In the genomic region with DNA sequence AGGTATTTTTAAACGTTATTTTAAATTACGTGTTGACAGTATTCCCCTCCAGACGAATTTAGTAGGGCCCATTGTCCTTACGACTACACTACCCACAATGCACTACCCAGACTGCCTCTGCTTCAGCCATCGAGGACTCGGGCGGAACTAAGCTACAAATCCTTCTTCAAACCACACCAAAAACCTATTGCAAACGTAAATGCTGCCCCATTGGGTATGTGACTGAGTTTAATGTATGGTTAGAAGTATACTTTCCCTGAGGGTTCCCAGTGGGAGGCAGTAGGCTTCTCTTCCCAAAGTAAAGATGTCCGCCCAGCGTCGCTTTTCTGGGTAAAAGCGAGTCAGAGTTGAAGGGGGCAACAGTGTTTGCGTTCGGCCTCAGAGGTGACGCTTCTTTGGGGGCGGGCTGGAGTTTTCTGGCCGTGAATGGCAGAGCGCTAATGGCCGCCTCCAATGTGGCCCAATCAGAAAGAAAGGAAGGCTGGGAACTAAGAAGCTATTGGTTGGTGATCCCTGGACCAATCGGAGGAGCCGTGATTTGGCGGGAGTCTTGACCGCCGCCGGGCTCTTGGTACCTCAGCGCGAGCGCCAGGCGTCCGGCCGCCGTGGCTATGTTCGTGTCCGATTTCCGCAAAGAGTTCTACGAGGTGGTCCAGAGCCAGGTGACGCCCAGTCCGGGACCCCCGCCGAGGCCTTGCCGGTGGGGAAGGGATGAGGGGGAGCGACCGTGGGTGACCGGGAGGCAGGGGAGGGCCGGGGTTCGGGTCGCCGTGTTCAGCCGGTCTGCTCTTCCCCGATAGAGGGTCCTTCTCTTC, we compare ENCODE assay signal across 8 cellular contexts. TPM values are rescaled to one million over a fixed set of nuclear protein-coding genes. Genes with fewer than 3 reads are reported as not detected.
DNase-seq lines count a peak whose midpoint lies in the region; ATAC-seq and TF ChIP-seq lines count a peak whose summit lies in the region.

CDC45 (plus strand) TSS at position 563 of the 815 bp plus-strand sequence; CDS start at position 612, 49 bp downstream.

- H3K4me3 ChIP-seq in BJ (ENCODE audit: low read depth, low read length) (peak within 1 kb of the TSS; percentile 89), colonic mucosa (peak within 1 kb of the TSS; percentile 81)

- ATAC-seq in GM19324 (IDR thresholded peaks at IDR 0.05; ENCODE audit: low FRiP score, unreplicated experiment): peak; percentile 90
- peak; percentile 51 for ATAC-seq in HG03469 (IDR thresholded peaks at IDR 0.05; ENCODE audit: unreplicated experiment)

- peak within 1 kb of the TSS; percentile 100 for H3K4me3 Mint-ChIP-seq in activated CD4-positive, alpha-beta T cell treated with anti-CD3 and anti-CD28 coated beads, Interleukin-2, amount 10 ng/mL, durations not matched to agents 24 days and 14 days

- TF ChIP-seq CTCF in BJ (IDR thresholded peaks at IDR 0.05; ENCODE audit: insufficient read depth, low read depth, low read length) (no peak), colonic mucosa (IDR thresholded peaks at IDR 0.05) (no peak)

- CTCF ChIA-PET in BJ (lab: Yijun Ruan, JAX): interaction anchor here (0.8 to 1.2 kb wide), 3 partner anchors 14 to 334 kb away, joined by 3 read pairs; no protein-coding TSS in a partner anchor

- H3K36me3 ChIP-seq in BJ (ENCODE audit: control insufficient read depth, insufficient read depth, low read length) (peaks cover 2% of the 10 kb centered on the region), colonic mucosa (no peaks in the 10 kb centered on the region)

- H3K27me3 Mint-ChIP-seq in activated CD4-positive, alpha-beta T cell treated with anti-CD3 and anti-CD28 coated beads, Interleukin-2, amount 10 ng/mL, durations not matched to agents 24 days and 14 days: no peaks in the 10 kb centered on the region

- peaks cover 35% of the 10 kb centered on the region for H3K36me3 Mint-ChIP-seq in activated CD4-positive, alpha-beta T cell treated with anti-CD3 and anti-CD28 coated beads, Interleukin-2, amount 10 ng/mL, durations not matched to agents 24 days and 14 days (ENCODE audit: low read depth)

- H3K4me1 ChIP-seq in colonic mucosa: peaks cover 11% of the 10 kb centered on the region

- DNase-seq in BJ (ENCODE audit: low read depth) (peak; percentile 97), NCI-H526 treated with DMSO at 0.1 percent for 48 hours (lab: John Stamatoyannopoulos, UW) (peak; percentile 94), colonic mucosa (peak; percentile 96), kidney tubule cell (ENCODE audit: low spot score) (peak; percentile 98)
- peak; percentile 98 for DNase-seq in activated CD4-positive, alpha-beta T cell treated with anti-CD3 and anti-CD28 coated beads, Interleukin-2, amount 10 ng/mL, durations not matched to agents 24 days and 14 days
- peak; percentile 84 to 90 (median 88) for DNase-seq in stimulated activated CD4-positive, alpha-beta T cell treated with anti-CD3 and anti-CD28 coated beads, Interleukin-1b, Interleukin-23, amount 100 ng/mL, for 24 hours (ENCODE audit: low read depth in 4 of 4, low spot score in 1 of 4)

- H3K9me3 Mint-ChIP-seq in activated CD4-positive, alpha-beta T cell treated with anti-CD3 and anti-CD28 coated beads, Interleukin-2, amount 10 ng/mL, durations not matched to agents 24 days and 14 days: no peaks in the 10 kb centered on the region

- peaks cover 37% of the 10 kb centered on the region for H3K4me1 Mint-ChIP-seq in activated CD4-positive, alpha-beta T cell treated with anti-CD3 and anti-CD28 coated beads, Interleukin-2, amount 10 ng/mL, durations not matched to agents 24 days and 14 days

- peak within 1 kb of the TSS; percentile 91 for H3K27ac ChIP-seq in colonic mucosa

- H3K27me3 ChIP-seq in BJ (ENCODE audit: control insufficient read depth, insufficient read depth, low read length): no peaks in the 10 kb centered on the region
- H3K27me3 ChIP-seq in colonic mucosa: no peaks in the 10 kb centered on the region

- intact Hi-C loops in activated CD4-positive, alpha-beta T cell treated with anti-CD3 and anti-CD28 coated beads, Interleukin-2, amount 10 ng/mL, durations not matched to agents 24 days and 14 days (cut with micrococcal nuclease): loop anchor here (1.0 to 5.0 kb wide), 5 partner anchors 32 to 357 kb away; partner anchors contain the start of genes C22orf39, DGCR2, MRPL40 and SLC25A1
- intact Hi-C loops in colonic mucosa (cut with DNase I): loop anchor here (10.0 kb wide), 1 partner anchor 295 kb away; no protein-coding TSS in a partner anchor

- POLR2A ChIA-PET in BJ (lab: Charles Lee): interaction anchor here (0.9 kb wide), 1 partner anchor 11 kb away, joined by 4 read pairs; no protein-coding TSS in a partner anchor

- no peaks in the 10 kb centered on the region for H3K9me3 ChIP-seq in colonic mucosa

- peak within 1 kb of the TSS; percentile 80 to 93 for H3K9ac ChIP-seq in colonic mucosa (ENCODE audit: low read depth in 2 of 2, low read length in 2 of 2)

- H3K27ac Mint-ChIP-seq in activated CD4-positive, alpha-beta T cell treated with anti-CD3 and anti-CD28 coated beads, Interleukin-2, amount 10 ng/mL, durations not matched to agents 24 days and 14 days: peak within 1 kb of the TSS; percentile 98

RNA-seq across cellular contexts. Expression of gene CDC45, which starts in this region (rescaled TPM):
- polyA plus RNA-seq in BJ (2011; rRNA removed): 12.9 and 13.8 TPM in 2 replicates
- 8.1 and 12.1 TPM in 2 replicates for polyA minus RNA-seq in BJ (2011; rRNA and poly(A)+ RNA removed)
- total RNA-seq in activated CD4-positive, alpha-beta T cell treated with anti-CD3 and anti-CD28 coated beads, Interleukin-2, amount 10 ng/mL, durations not matched to agents 24 days and 14 days: 121 and 123 TPM in 2 replicates
- total RNA-seq in colonic mucosa: 10 to 100 TPM in 1 of 2 donors, 1 to 10 TPM in 1; 5.1 to 35.9 TPM

Comparison
In these comparisons a context has a peak if more than half of its experiments do, and no peak if none do; other contexts are left out.
1. Peak in every context shown above with its lines: DNase-seq, ATAC-seq, H3K4me3 ChIP-seq and H3K27ac ChIP-seq.